Comparison of ENCODE assay signal across 6 cellular contexts in the genomic region with DNA sequence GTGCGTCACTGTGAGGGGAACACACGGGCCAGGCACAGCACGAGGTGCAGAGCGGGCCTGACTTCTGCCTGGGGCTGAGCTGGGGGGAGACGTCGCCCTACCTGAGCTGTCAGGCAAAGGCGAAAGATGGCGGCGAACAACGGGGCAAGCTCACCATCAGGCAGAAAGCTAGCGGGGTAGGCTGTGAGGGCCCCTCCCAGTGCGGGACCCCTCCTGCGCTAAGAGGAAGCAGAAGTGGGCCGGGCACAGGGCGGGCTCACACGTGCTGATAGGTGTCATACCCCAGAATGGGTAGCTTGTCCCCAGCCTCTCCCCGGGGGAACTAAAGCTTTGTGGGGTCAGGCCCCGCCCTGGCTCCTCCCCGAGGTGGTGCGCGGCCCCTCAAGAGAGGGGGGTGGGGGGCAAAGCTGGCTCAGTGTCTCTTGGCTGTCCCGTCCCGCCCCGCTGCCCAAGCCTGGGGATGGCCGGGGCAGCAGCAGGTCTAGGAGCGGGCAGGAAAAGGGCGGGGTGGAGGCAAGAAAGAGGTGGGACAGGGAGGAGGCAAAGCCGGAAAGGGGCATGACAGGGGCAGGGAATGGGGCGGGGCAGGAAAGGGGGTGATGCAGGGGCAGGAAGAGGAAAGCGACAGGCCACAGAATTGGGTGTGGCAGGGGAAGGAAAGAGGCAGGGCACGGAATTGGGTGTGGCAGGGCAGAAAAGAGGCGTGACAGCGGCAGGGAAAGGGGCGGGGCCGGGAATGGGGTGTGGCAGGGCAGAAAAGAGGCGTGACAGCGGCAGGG. TPM values are rescaled to one million over a fixed set of nuclear protein-coding genes. Genes with fewer than 3 reads are reported as not detected.
DNase-seq lines count a peak whose midpoint lies in the region; ATAC-seq, FAIRE-seq and TF ChIP-seq lines count a peak whose summit lies in the region.

No MANE protein-coding gene starts in this region.

- no peak for ATAC-seq in GM19324 (IDR thresholded peaks at IDR 0.05; ENCODE audit: low FRiP score, unreplicated experiment)
- no peak for ATAC-seq in GM18858 (IDR thresholded peaks at IDR 0.05; ENCODE audit: unreplicated experiment)

- TF ChIP-seq POLR2A in GM12892 (IDR thresholded peaks at IDR 0.05; ENCODE audit: low read depth, low read length), result no peak

- no peak for FAIRE-seq in GM12892 (lab: Jason Lieb, UNC)

- DNase-seq in HT-29 (ENCODE audit: low spot score) (peak; percentile 83), activated T-cell treated with anti-CD3 and anti-CD28 coated beads for 24 hours (ENCODE audit: low read depth) (peak; percentile 52), iPS-NIHi7 (ENCODE audit: extremely low spot score) (peak; percentile 91), GM12892 (ENCODE audit: insufficient read length) (no peak)

RNA-seq across cellular contexts. Expression of a gene that starts 14.7 kb away (rescaled TPM):
- 63.2 and 68.4 TPM in 2 replicates for total RNA-seq in HT-29 (2014; rRNA removed; shearing (Covaris generic))
- 13.8 TPM for polyA plus RNA-seq in GM12892 (2012; ENCODE audit: missing spikeins)

RNA-seq across cellular contexts. Expression of a gene that starts 28.3 kb away (rescaled TPM):
- 0.34 and 0.38 TPM in 2 replicates for total RNA-seq in HT-29 (2014; rRNA removed; shearing (Covaris generic))
- polyA plus RNA-seq in GM12892 (2012; ENCODE audit: missing spikeins), result 6.9 TPM

RNA-seq across cellular contexts. Expression of a gene that starts 38.0 kb away (rescaled TPM):
- 47.2 and 51.9 TPM in 2 replicates for total RNA-seq in HT-29 (2014; rRNA removed; shearing (Covaris generic))
- polyA plus RNA-seq in GM12892 (2012; ENCODE audit: missing spikeins), result 22.0 TPM

RNA-seq across cellular contexts. Expression of a gene that starts 39.5 kb away (rescaled TPM):
- 102 and 110 TPM in 2 replicates for total RNA-seq in HT-29 (2014; rRNA removed; shearing (Covaris generic))
- 45.8 TPM for polyA plus RNA-seq in GM12892 (2012; ENCODE audit: missing spikeins)

RNA-seq across cellular contexts. Expression of a gene that starts 46.5 kb away (rescaled TPM):
- 106 and 109 TPM in 2 replicates for total RNA-seq in HT-29 (2014; rRNA removed; shearing (Covaris generic))
- 13.7 TPM for polyA plus RNA-seq in GM12892 (2012; ENCODE audit: missing spikeins)
